Comparison of ENCODE assay signal across 18 cellular contexts in the genomic region with DNA sequence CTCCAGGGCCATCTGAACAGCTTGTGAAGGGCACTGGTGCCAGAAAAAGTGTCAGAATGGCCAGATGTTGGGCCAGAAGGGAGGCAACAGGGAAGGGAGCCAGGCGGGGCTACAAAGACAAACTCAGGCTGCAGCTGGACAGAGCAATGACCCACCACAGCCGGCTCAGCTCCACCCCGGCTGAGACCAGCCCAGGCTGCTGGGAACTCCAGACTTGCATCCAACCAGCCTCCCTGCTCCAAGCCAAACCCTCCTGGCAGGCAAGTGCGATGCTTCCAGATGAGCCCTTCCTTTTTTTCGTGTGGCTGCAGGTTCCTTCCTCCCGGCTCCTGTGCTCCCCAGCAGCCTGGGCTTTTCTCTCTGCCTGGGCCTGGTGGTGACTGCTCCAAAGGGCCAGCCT.
"Had no signal": no experiment of that assay in that cellular context is flagged by ENCODE, and none has a peak within 500 bp of the region (broad histone marks: within the 10 kb centered on the region; RNA-seq: fewer than 3 reads in every experiment).

No MANE protein-coding gene starts in this region.

- H3K36me3 ChIP-seq: prostate gland, vagina had no signal

- DNase-seq: activated CD8-positive, alpha-beta memory T cell treated with anti-CD3 and anti-CD28 coated beads, Interleukin-2, amount 50 U/mL, for 4 hours; activated naive CD4-positive, alpha-beta T cell; activated T-cell treated with anti-CD3 and anti-CD28 coated beads, Interleukin-2, amount 50 U/mL, for 24 hours; amygdala; effector memory CD4-positive, alpha-beta T cell; foreskin keratinocyte; hypothalamus; mesenchymal stem cell; naive B cell; stimulated activated CD4-positive, alpha-beta T cell treated with anti-CD3 and anti-CD28 coated beads, Interleukin-1b, Interleukin-23, amount 100 ng/mL, for 48 hours; stimulated activated naive CD8-positive, alpha-beta T cell treated with anti-CD3 and anti-CD28 coated beads, Interleukin-15, amount 100 ng/mL, for 72 hours; T-helper 9 cell; trophoblast cell had no signal

- H3K27me3 ChIP-seq: foreskin keratinocyte, vagina had no signal

- H3K9me3 ChIP-seq: prostate gland, vagina had no signal

- ATAC-seq: activated T-helper 17 cell treated with anti-CD3 and anti-CD28 coated beads, Interleukin-2, amount 50 U/mL, for 72 hours; foreskin keratinocyte; stimulated activated effector memory CD8-positive, alpha-beta T cell treated with anti-CD3 and anti-CD28 coated beads, Interleukin-12 subunit alpha, Interleukin-12 subunit beta, amount 100 ng/mL, for 72 hours; stimulated activated naive CD8-positive, alpha-beta T cell treated with anti-CD3 and anti-CD28 coated beads, Interleukin-15, amount 100 ng/mL, for 72 hours; WTC11 had no signal

- H3K4me1 ChIP-seq: foreskin keratinocyte, prostate gland, vagina had no signal

- H3K4me3 ChIP-seq: prostate gland, vagina had no signal

- H3K27ac ChIP-seq: foreskin keratinocyte, prostate gland, vagina had no signal
